16 cellular contexts compared by ENCODE assay signal in the genomic region with DNA sequence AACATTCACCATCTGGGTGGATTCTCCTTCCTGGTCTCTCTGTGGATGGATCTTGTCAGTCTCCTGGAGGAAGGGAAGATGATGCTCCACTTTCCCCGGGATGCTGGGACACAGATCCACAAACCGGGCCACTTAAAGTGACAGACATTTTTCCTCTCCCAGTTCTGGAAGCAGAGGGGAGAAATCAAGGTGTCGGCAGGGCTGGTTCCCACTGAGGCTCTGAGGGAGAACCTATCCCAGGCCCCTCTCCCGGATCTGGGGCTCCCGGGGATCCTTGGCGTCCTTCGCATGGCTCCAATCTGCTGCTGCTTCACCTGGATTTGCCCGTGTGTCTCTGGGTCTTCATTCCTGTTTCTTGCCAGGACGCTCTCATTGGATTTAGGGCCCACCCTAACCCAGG.
A peak's percentile ranks its signal among the peaks of the same experiment; 100 is the strongest.
DNase-seq lines count a peak whose midpoint lies in the region; ATAC-seq, FAIRE-seq and TF ChIP-seq lines count a peak whose summit lies in the region.
"Had no signal": no experiment of that assay in that cellular context is flagged by ENCODE, and none has a peak within 500 bp of the region (broad histone marks: within the 10 kb centered on the region; RNA-seq: fewer than 3 reads in every experiment).

No MANE protein-coding gene starts in this region.

- TF ChIP-seq CTCF in coronary artery (IDR thresholded peaks at IDR 0.05) (no peak), neural cell (IDR thresholded peaks at IDR 0.05; ENCODE audit: poor library complexity, severe bottlenecking) (no peak), pancreas (IDR thresholded peaks at IDR 0.05) (no peak)

- no peak for TF ChIP-seq RAD21 in neural cell (conservative IDR thresholded peaks at IDR 0.05)

- no peaks in the 10 kb centered on the region for H3F3A ChIP-seq in neural cell (ENCODE audit: insufficient read depth, low read length, poor library complexity, severe bottlenecking)

- H3K4me1 ChIP-seq in ES-I3 (ENCODE audit: insufficient read depth, low read length) (peaks cover 13% of the 10 kb centered on the region; the same call in 1 of the 2 replicates), HUES6 (ENCODE audit: control insufficient read depth, insufficient read depth, low read length) (peaks cover 25% of the 10 kb centered on the region), pancreas (no peaks in the 10 kb centered on the region)

- no peaks in the 10 kb centered on the region for H3K9me3 ChIP-seq in ES-I3 (ENCODE audit: control insufficient read depth, insufficient read depth, low read length)
- no peaks in the 10 kb centered on the region for H3K9me3 ChIP-seq in HUES6 (ENCODE audit: control insufficient read depth, insufficient read depth, low read depth, low read length)
- no peaks in the 10 kb centered on the region for H3K9me3 ChIP-seq in neural cell (ENCODE audit: low read length)
- no peaks in the 10 kb centered on the region for H3K9me3 ChIP-seq in pancreas
- H3K9me3 ChIP-seq: HAP-1 had no signal

- TF ChIP-seq EP300 in neural cell (conservative IDR thresholded peaks at IDR 0.05; ENCODE audit: poor library complexity, severe bottlenecking) = no peak

- no peaks in the 10 kb centered on the region for H4K20me1 ChIP-seq in neural cell (ENCODE audit: insufficient read depth)

- H3K4me3 ChIP-seq in HUES6 (ENCODE audit: low read depth, low read length) (peak overlapping the region; percentile 54), coronary artery (no peak overlapping the region), neural cell (ENCODE audit: low read length) (no peak overlapping the region), pancreas (no peak overlapping the region)
- H3K4me3 ChIP-seq: HAP-1 had no signal

- DNase-seq in coronary artery (ENCODE audit: low spot score) (peak; percentile 57), posterior cingulate gyrus (no peak), pancreas (no peak), MV-4-11 (lab: John Stamatoyannopoulos, UW) (no peak)
- DNase-seq: DMS79 treated with DMSO at 0.1 percent for 48 hours, GF-D8, NCI-H1436 treated with DMSO at 0.1 percent for 48 hours, NCI-H2081, SIG-M5 had no signal

- no peak for ATAC-seq in pancreas
- ATAC-seq in HG03565 (IDR thresholded peaks at IDR 0.05; ENCODE audit: unreplicated experiment) = no peak
- ATAC-seq: CD8-positive, alpha-beta T cell had no signal

- H3K4me2 ChIP-seq in neural cell (ENCODE audit: low read length) = no peak overlapping the region

- H3K79me2 ChIP-seq in neural cell (replicated peaks; ENCODE audit: insufficient read depth, low read length) = no peaks in the 10 kb centered on the region

- H3K9me2 ChIP-seq in neural cell (ENCODE audit: insufficient read depth, low read length) = no peaks in the 10 kb centered on the region

- H2AFZ ChIP-seq in neural cell (ENCODE audit: low read depth, low read length) = no peak overlapping the region

- intact Hi-C loops in posterior cingulate gyrus (cut with DNase I) (no loop called here), pancreas (cut with DNase I) (no loop called here)

- FAIRE-seq in pancreas (lab: Jason Lieb, UNC) = no peak
- FAIRE-seq: D721Med had no signal

- H3K27ac ChIP-seq in HUES6 (ENCODE audit: low read depth, low read length) (no peak overlapping the region), coronary artery (no peak overlapping the region), neural cell (ENCODE audit: low read length) (peak overlapping the region; percentile 96), pancreas (no peak overlapping the region)

- 53 to 80% methylated on average over 9 of the region's 9 CpGs for WGBS in pancreas, 2 donors

- H3K9ac ChIP-seq in ES-I3 (ENCODE audit: low read depth, low read length) = peak overlapping the region; percentile 78; the same call in 1 of the 2 replicates
- no peak overlapping the region for H3K9ac ChIP-seq in HUES6 (ENCODE audit: low read length)
- H3K9ac ChIP-seq in neural cell (ENCODE audit: low read length) = peak overlapping the region; percentile 79

- no peaks in the 10 kb centered on the region for H3K36me3 ChIP-seq in ES-I3 (ENCODE audit: insufficient read depth, low read length)
- H3K36me3 ChIP-seq in HUES6 (ENCODE audit: control insufficient read depth, insufficient read depth, low read length) = no peaks in the 10 kb centered on the region
- no peaks in the 10 kb centered on the region for H3K36me3 ChIP-seq in neural cell (ENCODE audit: insufficient read depth, low read length)
- no peaks in the 10 kb centered on the region for H3K36me3 ChIP-seq in pancreas
- H3K36me3 ChIP-seq: HAP-1 had no signal

- peaks cover 68% of the 10 kb centered on the region for H3K27me3 ChIP-seq in HUES6 (ENCODE audit: control insufficient read depth, insufficient read depth, low read length)
- H3K27me3 ChIP-seq in neural cell (ENCODE audit: insufficient read depth, low read depth, low read length) = no peaks in the 10 kb centered on the region
- H3K27me3 ChIP-seq in pancreas = peaks cover 0 to 3% (median 0%) of the 10 kb centered on the region in 4 donors

TF ChIP-seq in neural cell, 6 proteins besides CTCF, POLR2A, EP300 and RAD21:
- TF ChIP-seq SMC3 (conservative IDR thresholded peaks at IDR 0.05; ENCODE audit: poor library complexity) (no peak), EZH2 (IDR thresholded peaks at IDR 0.05; ENCODE audit: borderline replicate concordance, insufficient read depth, low read length, poor library complexity, severe bottlenecking) (no peak), MXI1 (conservative IDR thresholded peaks at IDR 0.05; ENCODE audit: poor library complexity, severe bottlenecking) (no peak), TAF1 (IDR thresholded peaks at IDR 0.05; ENCODE audit: low read depth) (no peak), POLR2AphosphoS5 (IDR thresholded peaks at IDR 0.05) (no peak)
- TF ChIP-seq, protein P1, sequence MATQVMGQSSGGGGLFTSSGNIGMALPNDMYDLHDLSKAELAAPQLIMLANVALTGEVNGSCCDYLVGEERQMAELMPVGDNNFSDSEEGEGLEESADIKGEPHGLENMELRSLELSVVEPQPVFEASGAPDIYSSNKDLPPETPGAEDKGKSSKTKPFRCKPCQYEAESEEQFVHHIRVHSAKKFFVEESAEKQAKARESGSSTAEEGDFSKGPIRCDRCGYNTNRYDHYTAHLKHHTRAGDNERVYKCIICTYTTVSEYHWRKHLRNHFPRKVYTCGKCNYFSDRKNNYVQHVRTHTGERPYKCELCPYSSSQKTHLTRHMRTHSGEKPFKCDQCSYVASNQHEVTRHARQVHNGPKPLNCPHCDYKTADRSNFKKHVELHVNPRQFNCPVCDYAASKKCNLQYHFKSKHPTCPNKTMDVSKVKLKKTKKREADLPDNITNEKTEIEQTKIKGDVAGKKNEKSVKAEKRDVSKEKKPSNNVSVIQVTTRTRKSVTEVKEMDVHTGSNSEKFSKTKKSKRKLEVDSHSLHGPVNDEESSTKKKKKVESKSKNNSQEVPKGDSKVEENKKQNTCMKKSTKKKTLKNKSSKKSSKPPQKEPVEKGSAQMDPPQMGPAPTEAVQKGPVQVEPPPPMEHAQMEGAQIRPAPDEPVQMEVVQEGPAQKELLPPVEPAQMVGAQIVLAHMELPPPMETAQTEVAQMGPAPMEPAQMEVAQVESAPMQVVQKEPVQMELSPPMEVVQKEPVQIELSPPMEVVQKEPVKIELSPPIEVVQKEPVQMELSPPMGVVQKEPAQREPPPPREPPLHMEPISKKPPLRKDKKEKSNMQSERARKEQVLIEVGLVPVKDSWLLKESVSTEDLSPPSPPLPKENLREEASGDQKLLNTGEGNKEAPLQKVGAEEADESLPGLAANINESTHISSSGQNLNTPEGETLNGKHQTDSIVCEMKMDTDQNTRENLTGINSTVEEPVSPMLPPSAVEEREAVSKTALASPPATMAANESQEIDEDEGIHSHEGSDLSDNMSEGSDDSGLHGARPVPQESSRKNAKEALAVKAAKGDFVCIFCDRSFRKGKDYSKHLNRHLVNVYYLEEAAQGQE (IDR thresholded peaks at IDR 0.05; ENCODE audit: borderline replicate concordance) = no peak
